ENCODE assay signal across 34 cellular contexts in genomic region chr21:17552410-17552809, GRCh38.
"Had no signal": no experiment of that assay in that cellular context is flagged by ENCODE, and none has a peak within 500 bp of the region (broad histone marks: within the 10 kb centered on the region; RNA-seq: fewer than 3 reads in every experiment).

No MANE protein-coding gene starts in this region.

- DNase-seq: activated effector memory CD4-positive, alpha-beta T cell treated with anti-CD3 and anti-CD28 coated beads, Interleukin-2, amount 50 U/mL, for 16 hours; activated effector memory CD4-positive, alpha-beta T cell treated with Interleukin-2 at 50 U/mL for 16 hours; activated gamma-delta T cell; activated gamma-delta T cell treated with Interleukin-2 at 50 U/mL for 16 hours; activated naive CD4-positive, alpha-beta T cell; activated naive CD4-positive, alpha-beta T cell treated with anti-CD3 and anti-CD28 coated beads for 36 hours; activated naive CD4-positive, alpha-beta T cell treated with anti-CD3 and anti-CD28 coated beads, Interleukin-2, amount 10 ng/mL, durations not matched to agents 7 days and 5 days; activated naive CD4-positive, alpha-beta T cell treated with anti-CD3 and anti-CD28 coated beads, Interleukin-2, amount 50 U/mL, for 16 hours; activated naive CD4-positive, alpha-beta T cell treated with Interleukin-2 at 50 U/mL for 16 hours; activated naive CD8-positive, alpha-beta T cell treated with anti-CD3 and anti-CD28 coated beads for 36 hours; activated naive CD8-positive, alpha-beta T cell treated with anti-CD3 and anti-CD28 coated beads, Interleukin-2, amount 10 ng/mL, durations not matched to agents 7 days and 5 days; activated naive CD8-positive, alpha-beta T cell treated with anti-CD3 and anti-CD28 coated beads, Interleukin-2, amount 50 U/mL, for 24 hours; activated T-cell treated with anti-CD3 and anti-CD28 coated beads, Interleukin-2, amount 50 U/mL, for 1 hour; activated T-cell treated with anti-CD3 and anti-CD28 coated beads, Interleukin-2, amount 50 U/mL, for 24 hours; activated T-cell treated with anti-CD3 and anti-CD28 coated beads, Interleukin-2, amount 50 U/mL, for 4 hours; activated T-cell treated with anti-CD3 and anti-CD28 coated beads, Interleukin-2, amount 50 U/mL, for 48 hours; activated T-cell treated with anti-CD3 and anti-CD28 coated beads, Interleukin-2, amount 50 U/mL, for 72 hours; adrenal gland; amniotic stem cell; amygdala; anterior cingulate cortex; aorta; body of pancreas; brain microvascular endothelial cell; caudate nucleus; central memory CD4-positive, alpha-beta T cell; cerebellar nuclear complex had no signal

- FAIRE-seq: astrocyte, bronchial epithelial cell had no signal

- H3K27me3 ChIP-seq: adrenal gland, ascending aorta, body of pancreas, brain microvascular endothelial cell, breast epithelium, cardiac muscle cell had no signal

- ATAC-seq: activated naive CD4-positive, alpha-beta T cell treated with anti-CD3 and anti-CD28 coated beads, Interleukin-2, amount 50 U/mL, for 72 hours; activated naive CD8-positive, alpha-beta T cell treated with anti-CD3 and anti-CD28 coated beads, Interleukin-2, amount 50 U/mL, for 24 hours; activated T-cell treated with anti-CD3 and anti-CD28 coated beads, Interleukin-2, amount 50 U/mL, for 4 hours; activated T-cell treated with anti-CD3 and anti-CD28 coated beads, Interleukin-2, amount 50 U/mL, for 72 hours; activated T-helper 17 cell treated with anti-CD3 and anti-CD28 coated beads, Interleukin-2, amount 50 U/mL, for 72 hours; body of pancreas had no signal

- H3K36me3 ChIP-seq: adrenal gland, ascending aorta, brain microvascular endothelial cell, breast epithelium had no signal

- H3K9me3 ChIP-seq: adrenal gland, ascending aorta, body of pancreas, breast epithelium had no signal

- H3K4me1 ChIP-seq: adrenal gland, ascending aorta, breast epithelium had no signal

- H3K4me3 ChIP-seq: adrenal gland, ascending aorta, body of pancreas, breast epithelium, cardiac muscle cell had no signal

- H3K27ac ChIP-seq: adrenal gland, ascending aorta, body of pancreas, brain microvascular endothelial cell, breast epithelium, cardiac muscle cell had no signal
